8 cellular contexts compared by ENCODE assay signal in the genomic region with DNA sequence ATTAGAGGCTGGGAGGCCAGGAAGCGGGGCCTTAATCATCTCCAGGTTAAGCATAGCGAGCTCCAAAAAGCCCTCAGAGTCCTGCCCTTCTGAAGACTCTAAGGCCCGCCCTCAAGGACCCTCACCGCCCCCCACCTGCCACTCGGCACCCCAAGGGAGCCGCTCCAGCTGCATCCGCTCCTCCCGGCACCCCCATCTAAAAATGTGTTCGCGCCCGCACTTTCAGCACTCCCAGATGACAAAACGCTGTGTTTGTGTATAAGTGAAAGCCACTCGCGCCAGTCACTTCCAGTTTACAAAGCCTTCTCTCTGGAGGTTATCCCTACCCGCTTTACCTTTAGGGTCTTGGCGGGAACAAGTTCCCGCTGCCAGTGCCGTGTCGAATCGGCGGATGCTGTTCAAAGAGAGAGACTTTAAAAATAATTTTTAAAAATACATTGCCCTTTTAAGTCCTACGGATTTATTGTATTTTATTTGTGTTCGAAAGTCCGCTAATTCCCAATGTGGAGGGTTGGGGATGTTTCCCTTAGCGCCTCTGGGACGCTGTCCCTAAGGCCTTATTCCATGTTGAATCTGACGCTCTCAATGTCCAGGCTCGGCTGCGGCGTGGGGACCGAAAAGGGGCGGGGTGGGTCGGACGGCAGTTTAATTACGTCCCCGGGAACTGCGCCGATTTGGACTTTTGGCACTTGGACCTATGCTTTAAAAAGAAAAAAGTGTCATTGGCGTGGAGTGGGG.
DNase-seq lines count a peak whose midpoint lies in the region; ATAC-seq lines count a peak whose summit lies in the region.

A gene (minus strand): TSS at position 64 of the 738 bp plus-strand sequence. CDS start 900 bp downstream, outside the sequence.
A gene with protein sequence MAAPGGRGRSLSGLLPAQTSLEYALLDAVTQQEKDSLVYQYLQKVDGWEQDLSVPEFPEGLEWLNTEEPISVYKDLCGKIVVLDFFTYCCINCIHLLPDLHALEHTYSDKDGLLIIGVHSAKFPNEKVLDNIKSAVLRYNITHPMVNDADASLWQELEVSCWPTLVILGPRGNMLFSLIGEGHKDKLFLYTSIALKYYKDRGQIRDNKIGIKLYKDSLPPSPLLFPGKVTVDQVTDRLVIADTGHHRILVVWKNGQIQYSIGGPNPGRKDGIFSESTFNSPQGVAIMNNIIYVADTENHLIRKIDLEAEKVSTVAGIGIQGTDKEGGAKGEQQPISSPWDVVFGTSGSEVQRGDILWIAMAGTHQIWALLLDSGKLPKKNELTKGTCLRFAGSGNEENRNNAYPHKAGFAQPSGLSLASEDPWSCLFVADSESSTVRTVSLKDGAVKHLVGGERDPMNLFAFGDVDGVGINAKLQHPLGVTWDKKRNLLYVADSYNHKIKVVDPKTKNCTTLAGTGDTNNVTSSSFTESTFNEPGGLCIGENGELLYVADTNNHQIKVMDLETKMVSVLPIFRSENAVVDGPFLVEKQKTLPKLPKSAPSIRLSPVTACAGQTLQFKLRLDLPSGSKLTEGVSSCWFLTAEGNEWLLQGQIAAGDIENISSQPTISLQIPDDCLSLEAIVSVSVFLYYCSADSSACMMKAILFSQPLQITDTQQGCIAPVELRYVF (plus strand): TSS at position 643 of the 738 bp plus-strand sequence. CDS start 212 bp downstream, outside the sequence.

- peak within 1 kb of the TSS; percentile 84 for H3K27ac ChIP-seq in caudate nucleus (ENCODE audit: low read depth, low read length)

- ATAC-seq in HG03064 (IDR thresholded peaks at IDR 0.05; ENCODE audit: low read depth, unreplicated experiment) = peak; percentile 46

- DNase-seq in NK-92 treated with Interleukin-12 subunit alpha and Interleukin-12 subunit beta, amount 100 ng/mL, for 24 hours (lab: John Stamatoyannopoulos, UW) = peak; percentile 62
- no peak for DNase-seq in NK-92 (lab: John Stamatoyannopoulos, UW; ENCODE audit: unreplicated experiment)
- peak; percentile 87 for DNase-seq in NCI-H2227 treated with DMSO at 0.1 percent for 48 hours (lab: John Stamatoyannopoulos, UW)
- peak; percentile 34 to 55 (median 36) for DNase-seq in activated CD4-positive, CD25-positive, alpha-beta regulatory T cell (lab: John Stamatoyannopoulos, UW)
- DNase-seq in caudate nucleus (lab: John Stamatoyannopoulos, UW) = peak in 56 of 61 donors; percentile 11 to 85 (median 64)
- peak; percentile 65 for DNase-seq in islet precursor cell
- peak; percentile 45 to 69 for DNase-seq in stimulated activated CD4-positive, alpha-beta T cell treated with anti-CD3 and anti-CD28 coated beads, Interleukin-12 subunit alpha, Interleukin-12 subunit beta, amount 100 ng/mL, for 24 hours (ENCODE audit: low read depth in 2 of 2)
